In genomic region chr9:91062281-91062680, GRCh38 we compare ENCODE assay signal across 11 cellular contexts.
"Had no signal": no experiment of that assay in that cellular context is flagged by ENCODE, and none has a peak within 500 bp of the region (broad histone marks: within the 10 kb centered on the region; RNA-seq: fewer than 3 reads in every experiment).

No MANE protein-coding gene starts in this region.

- ATAC-seq: foreskin keratinocyte, WTC11 had no signal

- H3K4me3 ChIP-seq: left lung, testis had no signal

- H3K9me3 ChIP-seq: left lung, testis had no signal

- H3K27me3 ChIP-seq: foreskin keratinocyte, left lung, testis had no signal

- DNase-seq: activated CD4-positive, alpha-beta T cell treated with anti-CD3 and anti-CD28 coated beads, Interleukin-2, amount 50 U/mL, for 1 hour; activated effector memory CD4-positive, alpha-beta T cell treated with anti-CD3 and anti-CD28 coated beads, Interleukin-2, amount 50 U/mL, for 16 hours; activated T-cell treated with anti-CD3 and anti-CD28 coated beads, Interleukin-2, amount 50 U/mL, for 1 hour; amygdala; cerebellar nuclear complex; foreskin keratinocyte; left lung; stimulated activated CD4-positive, alpha-beta T cell treated with anti-CD3 and anti-CD28 coated beads, Interleukin-15, amount 100 ng/mL, for 24 hours; stimulated activated CD4-positive, alpha-beta T cell treated with anti-CD3 and anti-CD28 coated beads, Interleukin-4, amount 100 ng/mL, for 24 hours; testis had no signal

- H3K27ac ChIP-seq: foreskin keratinocyte had no signal

- H3K36me3 ChIP-seq: left lung had no signal
